Comparison of ENCODE assay signal across 9 cellular contexts in the genomic region with DNA sequence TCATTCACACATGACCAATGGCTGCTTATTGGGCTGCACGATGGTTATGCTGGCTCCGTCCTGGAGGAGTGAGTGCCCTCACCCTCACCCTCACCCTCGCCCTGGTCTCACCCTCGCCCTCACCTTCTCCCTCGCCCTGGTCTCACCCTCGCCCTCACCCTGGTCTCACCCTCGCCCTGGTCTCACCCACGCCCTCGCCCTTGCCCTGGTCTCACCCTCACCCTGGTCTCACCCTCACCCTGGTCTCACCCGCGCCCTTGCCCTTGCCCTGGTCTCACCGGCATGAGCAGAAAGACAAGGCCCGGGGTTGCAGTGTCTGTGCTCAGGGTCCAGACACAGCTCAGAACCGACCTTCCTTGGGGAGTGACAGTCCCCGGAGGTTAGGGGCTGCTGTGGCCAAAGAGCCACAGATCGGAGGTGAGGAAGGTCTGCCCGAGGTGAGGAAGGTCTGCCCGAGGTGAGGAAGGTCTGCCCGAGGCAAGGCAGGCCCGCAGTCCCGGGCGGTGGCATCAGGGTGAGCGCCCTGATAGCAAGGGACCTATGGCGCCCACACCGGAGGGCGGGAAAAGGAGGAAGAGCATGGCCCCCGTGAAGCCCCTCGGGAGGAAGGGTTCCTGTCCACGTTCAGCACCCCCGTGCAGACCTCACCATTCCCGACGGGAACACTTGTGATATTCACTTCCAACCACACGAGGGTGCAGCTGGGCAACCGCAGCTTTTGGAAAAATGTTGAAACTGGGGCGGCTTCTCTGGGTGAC.
DNase-seq lines count a peak whose midpoint lies in the region; ATAC-seq and TF ChIP-seq lines count a peak whose summit lies in the region.
"Had no signal": no experiment of that assay in that cellular context is flagged by ENCODE, and none has a peak within 500 bp of the region (broad histone marks: within the 10 kb centered on the region; RNA-seq: fewer than 3 reads in every experiment).

No MANE protein-coding gene starts in this region.

- intact Hi-C loops in posterior cingulate gyrus (cut with DNase I), result no loop called here

- no peaks in the 10 kb centered on the region for H3K27me3 Mint-ChIP-seq in stimulated activated naive B cell treated with anti-CD40 and anti-IgM and Interleukin-4, amounts not matched to agents 10 μg/mL and 1 μg/mL and 100 μg/mL, for 72 hours

- no peak overlapping the region for H3K27ac ChIP-seq in SK-N-SH (ENCODE audit: low read depth in 2 of 2, low read length in 1 of 2)

- H3K9me2 ChIP-seq in SK-N-SH, result no peaks in the 10 kb centered on the region

- H3K79me2 ChIP-seq in SK-N-SH (ENCODE audit: insufficient read depth), result no peaks in the 10 kb centered on the region

- no peak overlapping the region for H3K4me2 ChIP-seq in SK-N-SH

- H3K4me3 ChIP-seq in H7 (ENCODE audit: insufficient read depth, low read depth, low read length) (no peak overlapping the region), SK-N-SH (ENCODE audit: low read depth in 2 of 2, low read length in 1 of 2) (no peak overlapping the region), foreskin fibroblast (ENCODE audit: low read depth in 1 of 2, low read length in 2 of 2) (no peak overlapping the region)

- peaks cover 3 to 5% of the 10 kb centered on the region in 2 donors for H3K36me3 Mint-ChIP-seq in stimulated activated naive B cell treated with anti-CD40 and anti-IgM and Interleukin-4, amounts not matched to agents 10 μg/mL and 1 μg/mL and 100 μg/mL, for 72 hours

- no peaks in the 10 kb centered on the region for H4K20me1 ChIP-seq in SK-N-SH (ENCODE audit: insufficient read depth)

- H3K36me3 ChIP-seq in H7 (replicated peaks; ENCODE audit: control insufficient read depth, insufficient read depth, low read length), result no peaks in the 10 kb centered on the region
- H3K36me3 ChIP-seq in SK-N-SH (replicated peaks in 1 of 2; ENCODE audit: control insufficient read depth in 1 of 2, insufficient read depth in 2 of 2, low read length in 1 of 2), result no peaks in the 10 kb centered on the region

- no peaks in the 10 kb centered on the region for H3K9me3 Mint-ChIP-seq in stimulated activated naive B cell treated with anti-CD40 and anti-IgM and Interleukin-4, amounts not matched to agents 10 μg/mL and 1 μg/mL and 100 μg/mL, for 72 hours

- H3K9ac ChIP-seq in SK-N-SH, result no peak overlapping the region

- POLR2A ChIA-PET in SK-N-SH (lab: Yijun Ruan, JAX), result no interaction called here

- DNase-seq in H7 (peak; percentile 93), SK-N-SH (peak; percentile 57), foreskin fibroblast (peak; percentile 50 to 84), posterior cingulate gyrus (peak in 7 of 10 donors; percentile 58 to 96 (median 71)), NCI-H2227 treated with DMSO at 0.1 percent for 48 hours (lab: John Stamatoyannopoulos, UW) (no peak)
- DNase-seq in stimulated activated naive B cell treated with anti-CD40 and anti-IgM and Interleukin-4, amounts not matched to agents 10 μg/mL and 1 μg/mL and 100 μg/mL, for 72 hours, result no peak
- DNase-seq: naive B cell had no signal

- H2AFZ ChIP-seq in SK-N-SH (ENCODE audit: low read depth), result no peak overlapping the region

- no peak overlapping the region for H3K4me3 Mint-ChIP-seq in stimulated activated naive B cell treated with anti-CD40 and anti-IgM and Interleukin-4, amounts not matched to agents 10 μg/mL and 1 μg/mL and 100 μg/mL, for 72 hours
- H3K4me3 Mint-ChIP-seq: naive B cell had no signal

- H3K4me1 Mint-ChIP-seq in stimulated activated naive B cell treated with anti-CD40 and anti-IgM and Interleukin-4, amounts not matched to agents 10 μg/mL and 1 μg/mL and 100 μg/mL, for 72 hours, result peaks cover 0 to under 1% of the 10 kb centered on the region in 2 donors

- peak; percentile 48 for TF ChIP-seq RAD21 in SK-N-SH (IDR thresholded peaks at IDR 0.05; ENCODE audit: low read length)

- TF ChIP-seq CTCF in SK-N-SH (IDR thresholded peaks at IDR 0.05), result peak; percentile 52
- TF ChIP-seq CTCF in foreskin fibroblast (IDR thresholded peaks at IDR 0.05; ENCODE audit: low read depth, low read length), result peak; percentile 75

- H3K27me3 ChIP-seq in H7 (ENCODE audit: control insufficient read depth, insufficient read depth, low read length) (no peaks in the 10 kb centered on the region), SK-N-SH (ENCODE audit: insufficient read depth) (no peaks in the 10 kb centered on the region)

- WGBS in SK-N-SH (ENCODE audit: low lambda C conversion rate), result 70% methylated on average over 30 of the region's 35 CpGs

- CTCF ChIA-PET in SK-N-SH (lab: Yijun Ruan, JAX), result interaction anchor here (1.0 to 1.8 kb wide), 3 partner anchors 32 to 92 kb away, joined by 5 to 6 read pairs (median 5); partner anchors contain the start of gene MCF2L

- no peak for TF ChIP-seq EP300 in SK-N-SH (IDR thresholded peaks at IDR 0.05; ENCODE audit: borderline replicate concordance in 1 of 2, low read depth in 1 of 2, low read length in 1 of 2)

- H3K9me3 ChIP-seq in SK-N-SH, result no peaks in the 10 kb centered on the region

- H3K4me1 ChIP-seq in SK-N-SH (ENCODE audit: control insufficient read depth in 1 of 2, insufficient read depth in 2 of 2, low read depth in 1 of 2, low read length in 1 of 2), result no peaks in the 10 kb centered on the region; a peak in 1 of 4 replicates

- ATAC-seq in stimulated activated naive B cell treated with anti-CD40 and anti-IgM and Interleukin-4, amounts not matched to agents 10 μg/mL and 1 μg/mL and 100 μg/mL, for 72 hours (replicated peaks), result no peak
- ATAC-seq in HG03520 (IDR thresholded peaks at IDR 0.05; ENCODE audit: unreplicated experiment) (no peak), HG02571 (IDR thresholded peaks at IDR 0.05; ENCODE audit: unreplicated experiment) (no peak)

- no peaks in the 10 kb centered on the region for H3F3A ChIP-seq in SK-N-SH (replicated peaks; ENCODE audit: insufficient read depth)

- no peak overlapping the region for H3K27ac Mint-ChIP-seq in stimulated activated naive B cell treated with anti-CD40 and anti-IgM and Interleukin-4, amounts not matched to agents 10 μg/mL and 1 μg/mL and 100 μg/mL, for 72 hours

TF ChIP-seq in SK-N-SH, 30 proteins besides CTCF, POLR2A, EP300 and RAD21:
- TF ChIP-seq GATA2 (CRISPR knock-in tag; IDR thresholded peaks at IDR 0.05) (no peak), MAX (IDR thresholded peaks at IDR 0.05; ENCODE audit: low read depth) (no peak), YY1 (IDR thresholded peaks at IDR 0.05; ENCODE audit: low read depth) (no peak), SMC3 (IDR thresholded peaks at IDR 0.05; ENCODE audit: low read depth, low read length) (peak; percentile 32; the same call in 1 of the 2 replicates), CHD2 (IDR thresholded peaks at IDR 0.05; ENCODE audit: low read length, partially characterized antibody) (no peak), ELF1 (IDR thresholded peaks at IDR 0.05) (no peak)
- TF ChIP-seq, protein P1, sequence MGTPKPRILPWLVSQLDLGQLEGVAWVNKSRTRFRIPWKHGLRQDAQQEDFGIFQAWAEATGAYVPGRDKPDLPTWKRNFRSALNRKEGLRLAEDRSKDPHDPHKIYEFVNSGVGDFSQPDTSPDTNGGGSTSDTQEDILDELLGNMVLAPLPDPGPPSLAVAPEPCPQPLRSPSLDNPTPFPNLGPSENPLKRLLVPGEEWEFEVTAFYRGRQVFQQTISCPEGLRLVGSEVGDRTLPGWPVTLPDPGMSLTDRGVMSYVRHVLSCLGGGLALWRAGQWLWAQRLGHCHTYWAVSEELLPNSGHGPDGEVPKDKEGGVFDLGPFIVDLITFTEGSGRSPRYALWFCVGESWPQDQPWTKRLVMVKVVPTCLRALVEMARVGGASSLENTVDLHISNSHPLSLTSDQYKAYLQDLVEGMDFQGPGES (IDR thresholded peaks at IDR 0.05; ENCODE audit: low read depth, low read length), result no peak

Comparison
In these comparisons a context has a peak if more than half of its experiments do, and no peak if none do; other contexts are left out.
1. DNase-seq: peak in H7 (single experiment), SK-N-SH (single experiment), foreskin fibroblast (2 of 2) and posterior cingulate gyrus (7 of 10); none in stimulated activated naive B cell treated with anti-CD40 and anti-IgM and Interleukin-4, amounts not matched to agents 10 μg/mL and 1 μg/mL and 100 μg/mL, for 72 hours (single experiment) and NCI-H2227 treated with DMSO at 0.1 percent for 48 hours (single experiment).